In genomic region chr16:58422809-58423208, GRCh38 we compare ENCODE assay signal across 20 cellular contexts. TPM values are rescaled to one million over a fixed set of nuclear protein-coding genes. Genes with fewer than 3 reads are reported as not detected.
DNase-seq lines count a peak whose midpoint lies in the region; ATAC-seq and TF ChIP-seq lines count a peak whose summit lies in the region.
"Had no signal": no experiment of that assay in that cellular context is flagged by ENCODE, and none has a peak within 500 bp of the region (broad histone marks: within the 10 kb centered on the region; RNA-seq: fewer than 3 reads in every experiment).

No MANE protein-coding gene starts in this region.

- DNase-seq in NCI-H2171 treated with DMSO at 0.1 percent for 48 hours (lab: John Stamatoyannopoulos, UW) = peak; percentile 72
- DNase-seq in heart right ventricle = no peak
- DNase-seq in NCI-H510A (lab: John Stamatoyannopoulos, UW) = no peak
- no peak for DNase-seq in NK-92 (lab: John Stamatoyannopoulos, UW; ENCODE audit: unreplicated experiment)
- DNase-seq in SKM-1 treated with dmso at 0.1 percent for 144 hours (lab: John Stamatoyannopoulos, UW; ENCODE audit: unreplicated experiment) = no peak
- DNase-seq in T-helper 17 cell = no peak
- DNase-seq: EL; GM23248; NCI-H1105 treated with DMSO at 0.1 percent for 48 hours; NCI-H187; NCI-H345; NCI-H526; NK-92 treated with Interleukin-12 subunit alpha and Interleukin-12 subunit beta, amount 100 ng/mL, for 24 hours; SHP77; T-cell had no signal

- H3K9me2 ChIP-seq in DOHH2 (replicated peaks; ENCODE audit: control insufficient read depth, low read length) = no peaks in the 10 kb centered on the region

- no peak overlapping the region for H3K4me3 Mint-ChIP-seq in T-helper 17 cell
- H3K4me3 Mint-ChIP-seq: T-cell had no signal

- H4K20me1 ChIP-seq in BLaER1 = no peaks in the 10 kb centered on the region
- no peaks in the 10 kb centered on the region for H4K20me1 ChIP-seq in DOHH2 (ENCODE audit: control insufficient read depth, insufficient read depth, low read depth, low read length)

- H3K4me1 Mint-ChIP-seq in T-helper 17 cell = peaks cover 21% of the 10 kb centered on the region

- no peak overlapping the region for H3K27ac Mint-ChIP-seq in T-helper 17 cell
- H3K27ac Mint-ChIP-seq: T-cell had no signal

- WGBS in heart right ventricle, 2 donors = 31 to 54% methylated on average over 4 of the region's 4 CpGs

- no peak overlapping the region for H3K4me3 ChIP-seq in BLaER1
- peak overlapping the region; percentile 89 for H3K4me3 ChIP-seq in DOHH2 (ENCODE audit: low read length)
- H3K4me3 ChIP-seq in heart right ventricle = peak overlapping the region in 3 of 10 donors; percentile 21 to 23 (median 23)
- H3K4me3 ChIP-seq: GM23248, HAP-1, SK-N-MC had no signal

- H3K9ac ChIP-seq in BLaER1 = no peak overlapping the region
- H3K9ac ChIP-seq: GM23248 had no signal

- no peaks in the 10 kb centered on the region for H3K36me3 ChIP-seq in BLaER1
- H3K36me3 ChIP-seq in DOHH2 (ENCODE audit: control insufficient read depth, low read length) = peaks cover 60% of the 10 kb centered on the region
- H3K36me3 ChIP-seq in heart right ventricle = no peaks in the 10 kb centered on the region
- H3K36me3 ChIP-seq: HAP-1 had no signal

- H3K27me3 ChIP-seq in BLaER1 = no peaks in the 10 kb centered on the region
- no peaks in the 10 kb centered on the region for H3K27me3 ChIP-seq in DOHH2 (ENCODE audit: control insufficient read depth, low read length)
- peaks cover 0 to 16% (median 0%) of the 10 kb centered on the region in 7 donors for H3K27me3 ChIP-seq in heart right ventricle

- H3K4me2 ChIP-seq in BLaER1 (peak overlapping the region; percentile 73), DOHH2 (ENCODE audit: low read length) (peak overlapping the region; percentile 99)

- TF ChIP-seq CTCF in DOHH2 (IDR thresholded peaks at IDR 0.05; ENCODE audit: low read depth, low read length, poor library complexity, severe bottlenecking) (no peak), heart right ventricle (IDR thresholded peaks at IDR 0.05) (no peak)

- H3K4me1 ChIP-seq in BLaER1 = peaks cover 89% of the 10 kb centered on the region
- peaks cover 95% of the 10 kb centered on the region for H3K4me1 ChIP-seq in DOHH2 (ENCODE audit: control insufficient read depth, low read length)
- peaks cover 0 to 62% (median 21%) of the 10 kb centered on the region in 9 donors for H3K4me1 ChIP-seq in heart right ventricle
- H3K4me1 ChIP-seq: HAP-1 had no signal

- peaks cover 28% of the 10 kb centered on the region for H3F3A ChIP-seq in DOHH2 (ENCODE audit: control insufficient read depth, insufficient read depth)

- H3K27ac ChIP-seq in BLaER1 (no peak overlapping the region), DOHH2 (ENCODE audit: low read depth, low read length) (0 out of 2 replicates have a peak overlapping the region, but pooled peaks have one; percentile 9), heart right ventricle (peak overlapping the region; percentile 58 to 95 (median 85))
- H3K27ac ChIP-seq: GM23248, SK-N-MC had no signal

- ATAC-seq in heart right ventricle (no peak), T-helper 17 cell (no peak)
- ATAC-seq: T-cell had no signal

- no peaks in the 10 kb centered on the region for H3K9me3 ChIP-seq in BLaER1
- no peaks in the 10 kb centered on the region for H3K9me3 ChIP-seq in DOHH2 (ENCODE audit: control insufficient read depth, insufficient read depth, low read length)
- H3K9me3 ChIP-seq in heart right ventricle = no peaks in the 10 kb centered on the region
- H3K9me3 ChIP-seq in T-helper 17 cell (ENCODE audit: control insufficient read depth, low read length, poor library complexity, severe bottlenecking) = no peaks in the 10 kb centered on the region
- H3K9me3 ChIP-seq: HAP-1 had no signal

- peaks cover 67% of the 10 kb centered on the region for H3K79me2 ChIP-seq in DOHH2 (ENCODE audit: control insufficient read depth, low read length)

- intact Hi-C loops in heart right ventricle (cut with DNase I) = no loop called here

- peaks cover 29% of the 10 kb centered on the region for H3K27me3 Mint-ChIP-seq in T-helper 17 cell

- H3K36me3 Mint-ChIP-seq in T-helper 17 cell (ENCODE audit: low read depth) = peaks cover 3% of the 10 kb centered on the region
- H3K36me3 Mint-ChIP-seq: CD14-positive monocyte, T-cell had no signal

RNA-seq across cellular contexts. Expression of gene GINS3, which starts 30.5 kb away (rescaled TPM):
- total RNA-seq in heart right ventricle = 1 to 10 TPM; 4.0 to 8.8 (median 5.5) TPM
- 10 to 100 TPM in 1 of 2 donors, 1 to 10 TPM in 1; 6.9 to 13.5 TPM for polyA plus RNA-seq in heart right ventricle
- total RNA-seq in T-helper 17 cell = under 1 TPM; 0.77 to 0.86 TPM
